In genomic region chr10:124074471-124075109, GRCh38 we compare ENCODE assay signal across 10 cellular contexts. TPM values are rescaled to one million over a fixed set of nuclear protein-coding genes. Genes with fewer than 3 reads are reported as not detected.
DNase-seq lines count a peak whose midpoint lies in the region; FAIRE-seq and TF ChIP-seq lines count a peak whose summit lies in the region.
"Had no signal": no experiment of that assay in that cellular context is flagged by ENCODE, and none has a peak within 500 bp of the region (broad histone marks: within the 10 kb centered on the region; RNA-seq: fewer than 3 reads in every experiment).

No MANE protein-coding gene starts in this region.

- H3K27me3 ChIP-seq in HUES64 (ENCODE audit: insufficient read depth, low read length) (no peaks in the 10 kb centered on the region), OCI-LY1 (ENCODE audit: insufficient read depth, low read length) (no peaks in the 10 kb centered on the region)

- no peaks in the 10 kb centered on the region for H3K9me3 ChIP-seq in HUES64 (ENCODE audit: insufficient read depth, low read depth, low read length)
- no peaks in the 10 kb centered on the region for H3K9me3 ChIP-seq in OCI-LY1 (ENCODE audit: low read length)

- H3K27ac ChIP-seq in HUES64 (ENCODE audit: low read depth, low read length) (0 out of 2 replicates have a peak overlapping the region, but pooled peaks have one; percentile 23), OCI-LY1 (ENCODE audit: low read depth, low read length, poor library complexity, severe bottlenecking) (peak overlapping the region; percentile 98)

- H3K4me3 ChIP-seq in HUES64 (ENCODE audit: low read length) = no peak overlapping the region
- peak overlapping the region; percentile 5 for H3K4me3 ChIP-seq in OCI-LY1 (ENCODE audit: low read depth, low read length, poor library complexity, severe bottlenecking)
- H3K4me3 ChIP-seq: smooth muscle cell had no signal

- WGBS in HUES64 = 94% methylated on average over 10 of the region's 12 CpGs

- no peak overlapping the region for H3K9ac ChIP-seq in HUES64 (ENCODE audit: low read depth, low read length)
- H3K9ac ChIP-seq in OCI-LY1 (ENCODE audit: low read length) = peak overlapping the region; percentile 32; the same call in 1 of the 2 replicates

- H2AFZ ChIP-seq in OCI-LY1 (ENCODE audit: low read length) = no peak overlapping the region

- H3K79me2 ChIP-seq in OCI-LY1 (ENCODE audit: insufficient read depth, low read length) = no peaks in the 10 kb centered on the region

- no peak for TF ChIP-seq CTCF in OCI-LY1 (IDR thresholded peaks at IDR 0.05; ENCODE audit: low read length)
- no peak for TF ChIP-seq CTCF in D721Med (IDR thresholded peaks at IDR 0.05; ENCODE audit: insufficient read depth, missing control alignments)

- no peaks in the 10 kb centered on the region for H3K9me2 ChIP-seq in OCI-LY1 (ENCODE audit: low read depth, low read length)

- H3K4me1 ChIP-seq in HUES64 (ENCODE audit: insufficient read depth, low read length) (peaks cover 31% of the 10 kb centered on the region), OCI-LY1 (ENCODE audit: insufficient read depth, low read length, severe bottlenecking) (peaks cover 100% of the 10 kb centered on the region)

- DNase-seq in pons (ENCODE audit: low spot score) (peak; percentile 43), islet precursor cell (no peak), D721Med (ENCODE audit: insufficient read length, low spot score) (no peak), NCI-H510A treated with DMSO at 0.1 percent for 48 hours (lab: John Stamatoyannopoulos, UW) (no peak)
- DNase-seq in stimulated activated CD4-positive, alpha-beta T cell treated with anti-CD3 and anti-CD28 coated beads, Interleukin-4, amount 100 ng/mL, for 1 hour = no peak
- DNase-seq: NCI-H1092 had no signal

- peak overlapping the region; percentile 44 for H3K4me2 ChIP-seq in OCI-LY1 (ENCODE audit: low read length)
- H3K4me2 ChIP-seq: smooth muscle cell had no signal

- H3F3A ChIP-seq in OCI-LY1 (ENCODE audit: insufficient read depth, low read length) = peaks cover 12% of the 10 kb centered on the region; the same call in 1 of the 2 replicates

- no peaks in the 10 kb centered on the region for H4K20me1 ChIP-seq in OCI-LY1 (ENCODE audit: insufficient read depth, low read length)

- no peaks in the 10 kb centered on the region for H3K36me3 ChIP-seq in HUES64 (ENCODE audit: insufficient read depth, low read length)
- no peaks in the 10 kb centered on the region for H3K36me3 ChIP-seq in OCI-LY1 (ENCODE audit: insufficient read depth, low read length)

- peak; percentile 98 for FAIRE-seq in endometrium (lab: Jason Lieb, UNC)
- no peak for FAIRE-seq in D721Med (lab: Jason Lieb, UNC)

RNA-seq across cellular contexts. Expression of gene CHST15, which starts 18.8 kb away (rescaled TPM):
- polyA plus RNA-seq in HUES64 (2013, experiment 1 of 2) = 6.9 TPM
- polyA plus RNA-seq in HUES64 (2013, experiment 2 of 2) = 6.5 TPM
